8 cellular contexts compared by ENCODE assay signal in genomic region chr20:46458891-46459750, GRCh38. TPM values are rescaled to one million over a fixed set of nuclear protein-coding genes. Genes with fewer than 3 reads are reported as not detected.
DNase-seq lines count a peak whose midpoint lies in the region; ATAC-seq and TF ChIP-seq lines count a peak whose summit lies in the region.

No MANE protein-coding gene starts in this region.

- H3K4me1 Mint-ChIP-seq in activated CD4-positive, alpha-beta memory T cell treated with anti-CD3 and anti-CD28 coated beads for 36 hours (ENCODE audit: low read depth): no peaks in the 10 kb centered on the region
- no peaks in the 10 kb centered on the region for H3K4me1 Mint-ChIP-seq in activated CD4-positive, alpha-beta memory T cell treated with anti-CD3 and anti-CD28 coated beads, Interleukin-2, amount 10 ng/mL, durations not matched to agents 7 days and 5 days
- H3K4me1 Mint-ChIP-seq in mesothelial cell of epicardium: peaks cover 5% of the 10 kb centered on the region

- H3K36me3 Mint-ChIP-seq in activated CD4-positive, alpha-beta memory T cell treated with anti-CD3 and anti-CD28 coated beads for 36 hours: peaks cover 13% of the 10 kb centered on the region
- H3K36me3 Mint-ChIP-seq in activated CD4-positive, alpha-beta memory T cell treated with anti-CD3 and anti-CD28 coated beads, Interleukin-2, amount 10 ng/mL, durations not matched to agents 7 days and 5 days (ENCODE audit: low read depth): peaks cover 4% of the 10 kb centered on the region
- H3K36me3 Mint-ChIP-seq in mesothelial cell of epicardium: peaks cover 24% of the 10 kb centered on the region

- POLR2A ChIA-PET in activated CD4-positive, alpha-beta memory T cell treated with anti-CD3 and anti-CD28 coated beads for 36 hours (lab: Charles Lee): no interaction called here
- POLR2A ChIA-PET in activated CD4-positive, alpha-beta memory T cell treated with anti-CD3 and anti-CD28 coated beads, Interleukin-2, amount 10 ng/mL, durations not matched to agents 7 days and 5 days (lab: Charles Lee): no interaction called here

- peak; percentile 15 for DNase-seq in activated CD4-positive, alpha-beta memory T cell treated with anti-CD3 and anti-CD28 coated beads for 36 hours
- no peak for DNase-seq in activated CD4-positive, alpha-beta memory T cell treated with anti-CD3 and anti-CD28 coated beads, Interleukin-2, amount 10 ng/mL, durations not matched to agents 7 days and 5 days
- DNase-seq in dermis blood vessel endothelial cell: peak; percentile 2
- DNase-seq in mesothelial cell of epicardium (ENCODE audit: low spot score in 2 of 2, unreplicated experiment in 2 of 2): peak; percentile 78 to 88
- DNase-seq in upper lobe of right lung: peak; percentile 75
- no peak for DNase-seq in NCI-H446 (lab: John Stamatoyannopoulos, UW)
- DNase-seq in lower leg skin (ENCODE audit: low spot score in 2 of 2): no peak

- CTCF ChIA-PET in activated CD4-positive, alpha-beta memory T cell treated with anti-CD3 and anti-CD28 coated beads for 36 hours (lab: Charles Lee): no interaction called here
- CTCF ChIA-PET in activated CD4-positive, alpha-beta memory T cell treated with anti-CD3 and anti-CD28 coated beads, Interleukin-2, amount 10 ng/mL, durations not matched to agents 7 days and 5 days (lab: Charles Lee): no interaction called here

- no peak overlapping the region for H3K4me3 Mint-ChIP-seq in activated CD4-positive, alpha-beta memory T cell treated with anti-CD3 and anti-CD28 coated beads for 36 hours
- H3K4me3 Mint-ChIP-seq in activated CD4-positive, alpha-beta memory T cell treated with anti-CD3 and anti-CD28 coated beads, Interleukin-2, amount 10 ng/mL, durations not matched to agents 7 days and 5 days: no peak overlapping the region
- peak overlapping the region; percentile 78 for H3K4me3 Mint-ChIP-seq in mesothelial cell of epicardium

- peaks cover 41% of the 10 kb centered on the region for H3K27me3 ChIP-seq in upper lobe of right lung

- peaks cover 22% of the 10 kb centered on the region for H3K9me3 Mint-ChIP-seq in activated CD4-positive, alpha-beta memory T cell treated with anti-CD3 and anti-CD28 coated beads for 36 hours
- peaks cover 16% of the 10 kb centered on the region for H3K9me3 Mint-ChIP-seq in activated CD4-positive, alpha-beta memory T cell treated with anti-CD3 and anti-CD28 coated beads, Interleukin-2, amount 10 ng/mL, durations not matched to agents 7 days and 5 days
- peaks cover 29% of the 10 kb centered on the region for H3K9me3 Mint-ChIP-seq in mesothelial cell of epicardium

- H3K9me3 ChIP-seq in upper lobe of right lung: no peaks in the 10 kb centered on the region

- H3K36me3 ChIP-seq in upper lobe of right lung: no peaks in the 10 kb centered on the region

- no peak overlapping the region for H3K27ac Mint-ChIP-seq in activated CD4-positive, alpha-beta memory T cell treated with anti-CD3 and anti-CD28 coated beads for 36 hours
- no peak overlapping the region for H3K27ac Mint-ChIP-seq in activated CD4-positive, alpha-beta memory T cell treated with anti-CD3 and anti-CD28 coated beads, Interleukin-2, amount 10 ng/mL, durations not matched to agents 7 days and 5 days
- H3K27ac Mint-ChIP-seq in mesothelial cell of epicardium: peak overlapping the region; percentile 67

- no peak overlapping the region for H3K27ac ChIP-seq in upper lobe of right lung

- H3K27me3 Mint-ChIP-seq in activated CD4-positive, alpha-beta memory T cell treated with anti-CD3 and anti-CD28 coated beads for 36 hours: peaks cover 31% of the 10 kb centered on the region
- H3K27me3 Mint-ChIP-seq in activated CD4-positive, alpha-beta memory T cell treated with anti-CD3 and anti-CD28 coated beads, Interleukin-2, amount 10 ng/mL, durations not matched to agents 7 days and 5 days: peaks cover 17% of the 10 kb centered on the region
- no peaks in the 10 kb centered on the region for H3K27me3 Mint-ChIP-seq in mesothelial cell of epicardium (ENCODE audit: low read depth)

- H3K4me3 ChIP-seq in upper lobe of right lung: peak overlapping the region; percentile 14
- no peak overlapping the region for H3K4me3 ChIP-seq in lower leg skin (ENCODE audit: low read depth, poor library complexity, severe bottlenecking)

- TF ChIP-seq CTCF in mesothelial cell of epicardium (IDR thresholded peaks at IDR 0.05; ENCODE audit: unreplicated experiment) (no peak), upper lobe of right lung (IDR thresholded peaks at IDR 0.05) (no peak), lower leg skin (IDR thresholded peaks at IDR 0.05) (no peak)

- no peaks in the 10 kb centered on the region for H3K4me1 ChIP-seq in upper lobe of right lung

- no peak for TF ChIP-seq POLR2A in lower leg skin (IDR thresholded peaks at IDR 0.05)

- intact Hi-C loops in activated CD4-positive, alpha-beta memory T cell treated with anti-CD3 and anti-CD28 coated beads for 36 hours (cut with micrococcal nuclease): no loop called here
- intact Hi-C loops in upper lobe of right lung (cut with DNase I) (no loop called here), lower leg skin (cut with DNase I; ENCODE audit: low total_unique reads) (no loop called here)

- 6 to 7% methylated on average over 35 of the region's 35 CpGs for WGBS in lower leg skin, 2 donors

- ATAC-seq in upper lobe of right lung: peak; percentile 64
- ATAC-seq in HG03159 (IDR thresholded peaks at IDR 0.05; ENCODE audit: unreplicated experiment): no peak

RNA-seq across cellular contexts. Expression of gene ELMO2, which starts 52.7 kb away (rescaled TPM):
- total RNA-seq in activated CD4-positive, alpha-beta memory T cell treated with anti-CD3 and anti-CD28 coated beads for 36 hours: 10 to 100 TPM; 57.4 to 64.1 TPM
- 10 to 100 TPM; 85.6 to 97.6 TPM for total RNA-seq in activated CD4-positive, alpha-beta memory T cell treated with anti-CD3 and anti-CD28 coated beads, Interleukin-2, amount 10 ng/mL, durations not matched to agents 7 days and 5 days
- 34.7 and 35.7 TPM in 2 replicates for total RNA-seq in dermis blood vessel endothelial cell
- total RNA-seq in mesothelial cell of epicardium: 53.2 to 56.5 TPM (median 54.2 TPM) in 3 replicates
- total RNA-seq in upper lobe of right lung: 57.0 TPM
- total RNA-seq in lower leg skin: 10 to 100 TPM; 37.4 to 46.7 (median 40.7) TPM

RNA-seq across cellular contexts. Expression of gene ZNF334, which starts 54.2 kb away (rescaled TPM):
- total RNA-seq in activated CD4-positive, alpha-beta memory T cell treated with anti-CD3 and anti-CD28 coated beads for 36 hours: 1 to 10 TPM; 1.1 to 2.2 TPM
- 1 to 10 TPM; 1.4 TPM for total RNA-seq in activated CD4-positive, alpha-beta memory T cell treated with anti-CD3 and anti-CD28 coated beads, Interleukin-2, amount 10 ng/mL, durations not matched to agents 7 days and 5 days
- total RNA-seq in dermis blood vessel endothelial cell (0.34 and 2.8 TPM in 2 replicates), mesothelial cell of epicardium (31.8 to 34.5 TPM (median 32.5 TPM) in 3 replicates), upper lobe of right lung (3.0 TPM), lower leg skin (under 1 TPM; 0.38 to 0.76 (median 0.58) TPM)

Comparison
In these comparisons a context has a peak if more than half of its experiments do, and no peak if none do; other contexts are left out.
1. DNase-seq: peak in activated CD4-positive, alpha-beta memory T cell treated with anti-CD3 and anti-CD28 coated beads for 36 hours (single experiment), dermis blood vessel endothelial cell (single experiment), mesothelial cell of epicardium (2 of 2) and upper lobe of right lung (single experiment); none in activated CD4-positive, alpha-beta memory T cell treated with anti-CD3 and anti-CD28 coated beads, Interleukin-2, amount 10 ng/mL, durations not matched to agents 7 days and 5 days (single experiment), NCI-H446 (0 of 2) and lower leg skin (0 of 2).